Comparison of ENCODE assay signal across 25 cellular contexts in genomic region chr17:4549781-4550533, GRCh38. TPM values are rescaled to one million over a fixed set of nuclear protein-coding genes. Genes with fewer than 3 reads are reported as not detected.
"Had no signal": no experiment of that assay in that cellular context is flagged by ENCODE, and none has a peak within 500 bp of the region (broad histone marks: within the 10 kb centered on the region; RNA-seq: fewer than 3 reads in every experiment).

No MANE protein-coding gene starts in this region.

- H3K36me3 ChIP-seq: neural progenitor cell, ovary had no signal

- H3K4me2 ChIP-seq: neural progenitor cell had no signal

- ATAC-seq: heart right ventricle; left lobe of liver; lower lobe of right lung; natural killer cell treated with Interleukin-12 subunit alpha and Interleukin-12 subunit beta and Interleukin-15 and Interleukin-18, amount 100 ng/mL, for 72 hours had no signal

- H3K27me3 ChIP-seq: colonic mucosa, heart right ventricle, neural progenitor cell, ovary, tibial artery, upper lobe of left lung, vagina had no signal

- FAIRE-seq: islet of Langerhans, small intestine had no signal

- H3K4me3 ChIP-seq: colonic mucosa, heart right ventricle, lower lobe of right lung, neural progenitor cell, ovary, tibial artery, upper lobe of left lung, vagina had no signal

- DNase-seq: colonic mucosa; dermis blood vessel endothelial cell; effector CD8-positive, alpha-beta T cell; foreskin melanocyte; heart right ventricle; hypothalamus; lower lobe of right lung; mesenchymal stem cell; midbrain; nucleus accumbens; ovary; small intestine; stimulated activated CD4-positive, alpha-beta T cell treated with anti-CD3 and anti-CD28 coated beads, Interleukin-2, amount 100 ng/mL, for 48 hours; stimulated activated naive CD4-positive, alpha-beta T cell treated with Interleukin-2 at 50 U/mL for 16 hours; tibial artery had no signal

- H3K27ac ChIP-seq: colonic mucosa, heart right ventricle, lower lobe of right lung, neural progenitor cell, ovary, tibial artery, upper lobe of left lung, vagina had no signal

- H2AFZ ChIP-seq: neural progenitor cell had no signal

- H3K9ac ChIP-seq: neural progenitor cell had no signal

- H3K9me3 ChIP-seq: colonic mucosa, heart right ventricle, lower lobe of right lung, ovary, tibial artery, upper lobe of left lung, vagina had no signal

RNA-seq across cellular contexts. Expression of gene GGT6, which starts 10.4 kb away (rescaled TPM):
- total RNA-seq: cerebellum; dermis blood vessel endothelial cell; glomerular endothelial cell; natural killer cell treated with Interleukin-12 subunit alpha and Interleukin-12 subunit beta and Interleukin-15 and Interleukin-18, amount 100 ng/mL, for 72 hours; progenitor cell of endocrine pancreas; temporal lobe had no signal

RNA-seq across cellular contexts. Expression of gene SMTNL2, which starts 34.4 kb away (rescaled TPM):
- total RNA-seq: glomerular endothelial cell; left lobe of liver; natural killer cell treated with Interleukin-12 subunit alpha and Interleukin-12 subunit beta and Interleukin-15 and Interleukin-18, amount 100 ng/mL, for 72 hours had no signal

RNA-seq across cellular contexts. Expression of gene SPNS2, which starts 51.3 kb away (rescaled TPM):
- total RNA-seq: natural killer cell treated with Interleukin-12 subunit alpha and Interleukin-12 subunit beta and Interleukin-15 and Interleukin-18, amount 100 ng/mL, for 72 hours had no signal
